In genomic region chr16:23013484-23013883, GRCh38 we compare ENCODE assay signal across 12 cellular contexts.
DNase-seq lines count a peak whose midpoint lies in the region; ATAC-seq and TF ChIP-seq lines count a peak whose summit lies in the region.
"Had no signal": no experiment of that assay in that cellular context is flagged by ENCODE, and none has a peak within 500 bp of the region (broad histone marks: within the 10 kb centered on the region; RNA-seq: fewer than 3 reads in every experiment).

No MANE protein-coding gene starts in this region.

- no peak overlapping the region for H2BK120ac ChIP-seq in H9 (ENCODE audit: low read depth, low read length, poor library complexity, severe bottlenecking)

- no peak overlapping the region for H3K9ac ChIP-seq in H9 (ENCODE audit: extremely low read depth, insufficient read length, low read length)

- H3K27ac ChIP-seq in H9 (ENCODE audit: insufficient read length, low read depth, low read length) (no peak overlapping the region), foreskin keratinocyte (no peak overlapping the region)
- H3K27ac ChIP-seq: upper lobe of right lung had no signal

- no peak overlapping the region for H3K4me2 ChIP-seq in H9 (ENCODE audit: insufficient read depth, insufficient read length, low read length)

- H2BK20ac ChIP-seq in H9 (ENCODE audit: low read depth, low read length, poor library complexity, severe bottlenecking), result no peak overlapping the region

- H3K23ac ChIP-seq in H9 (ENCODE audit: insufficient read length, low read depth, low read length), result no peak overlapping the region

- H3K9me3 Mint-ChIP-seq in H9, result no peaks in the 10 kb centered on the region
- no peaks in the 10 kb centered on the region for H3K9me3 Mint-ChIP-seq in activated CD4-positive, alpha-beta T cell treated with anti-CD3 and anti-CD28 coated beads, Interleukin-2, amount 10 ng/mL, durations not matched to agents 7 days and 5 days
- H3K9me3 Mint-ChIP-seq: activated CD4-positive, alpha-beta memory T cell treated with anti-CD3 and anti-CD28 coated beads for 36 hours had no signal

- H3K56ac ChIP-seq in H9 (ENCODE audit: insufficient read length, low read depth, low read length), result no peak overlapping the region

- no peak overlapping the region for H2BK12ac ChIP-seq in H9 (ENCODE audit: insufficient read length, low read depth, low read length)

- no peak overlapping the region for H2AK5ac ChIP-seq in H9 (ENCODE audit: insufficient read length, low read length)

- no peak overlapping the region for H4K91ac ChIP-seq in H9 (ENCODE audit: insufficient read length, low read depth, low read length)

- no peak overlapping the region for H3K14ac ChIP-seq in H9 (ENCODE audit: insufficient read depth, low read length)

- DNase-seq in BJ (ENCODE audit: low read depth), result no peak
- no peak for DNase-seq in H9
- peak; percentile 9 for DNase-seq in RKO (ENCODE audit: low spot score)
- no peak for DNase-seq in foreskin keratinocyte
- no peak for DNase-seq in activated CD4-positive, alpha-beta T cell treated with anti-CD3 and anti-CD28 coated beads, Interleukin-2, amount 10 ng/mL, durations not matched to agents 7 days and 5 days
- DNase-seq in SKM-1 treated with dmso at 0.1 percent for 144 hours (lab: John Stamatoyannopoulos, UW; ENCODE audit: unreplicated experiment), result no peak
- DNase-seq in NCI-H2171 treated with DMSO at 0.1 percent for 48 hours (lab: John Stamatoyannopoulos, UW), result no peak
- DNase-seq: activated CD4-positive, alpha-beta memory T cell treated with anti-CD3 and anti-CD28 coated beads for 36 hours; NCI-H226; SW 1271; upper lobe of right lung had no signal

- no peaks in the 10 kb centered on the region for H3K27me3 ChIP-seq in BJ (ENCODE audit: control insufficient read depth, insufficient read depth, low read length)
- H3K27me3 ChIP-seq in H9 (ENCODE audit: insufficient read depth, low read length), result no peaks in the 10 kb centered on the region
- peaks cover 9% of the 10 kb centered on the region for H3K27me3 ChIP-seq in foreskin keratinocyte

- H3K36me3 ChIP-seq in BJ (ENCODE audit: control insufficient read depth, insufficient read depth, low read length), result no peaks in the 10 kb centered on the region
- H3K36me3 ChIP-seq: upper lobe of right lung had no signal

- H4K20me1 ChIP-seq in H9 (ENCODE audit: control insufficient read depth, insufficient read depth, insufficient read length), result no peaks in the 10 kb centered on the region

- TF ChIP-seq CTCF in BJ (IDR thresholded peaks at IDR 0.05; ENCODE audit: insufficient read depth, low read depth, low read length), result peak; percentile 6; the same call in 1 of the 2 replicates
- peak; percentile 50 for TF ChIP-seq CTCF in H9 (conservative IDR thresholded peaks at IDR 0.05)
- peak; percentile 36 for TF ChIP-seq CTCF in foreskin keratinocyte (conservative IDR thresholded peaks at IDR 0.05)

- ATAC-seq in foreskin keratinocyte (no peak), GM21576 (IDR thresholded peaks at IDR 0.05; ENCODE audit: unreplicated experiment) (no peak)
- ATAC-seq: upper lobe of right lung had no signal

- peaks cover 2 to 9% of the 10 kb centered on the region in 2 experiments; a peak in 2 of 4 replicates for H3K4me1 Mint-ChIP-seq in H9
- no peaks in the 10 kb centered on the region for H3K4me1 Mint-ChIP-seq in activated CD4-positive, alpha-beta T cell treated with anti-CD3 and anti-CD28 coated beads, Interleukin-2, amount 10 ng/mL, durations not matched to agents 7 days and 5 days

- H3K4me3 Mint-ChIP-seq in H9, result no peak overlapping the region
- no peak overlapping the region for H3K4me3 Mint-ChIP-seq in activated CD4-positive, alpha-beta T cell treated with anti-CD3 and anti-CD28 coated beads, Interleukin-2, amount 10 ng/mL, durations not matched to agents 7 days and 5 days
- H3K4me3 Mint-ChIP-seq: activated CD4-positive, alpha-beta memory T cell treated with anti-CD3 and anti-CD28 coated beads for 36 hours had no signal

- no peaks in the 10 kb centered on the region for H3K4me1 ChIP-seq in H9 (ENCODE audit: insufficient read depth, low read length)
- no peaks in the 10 kb centered on the region for H3K4me1 ChIP-seq in foreskin keratinocyte
- H3K4me1 ChIP-seq: upper lobe of right lung had no signal

- no peaks in the 10 kb centered on the region for H3K23me2 ChIP-seq in H9 (ENCODE audit: insufficient read length, low read depth, low read length, poor library complexity, severe bottlenecking)

- H2BK5ac ChIP-seq in H9 (ENCODE audit: insufficient read length, low read length), result no peak overlapping the region

- no peaks in the 10 kb centered on the region for H3K79me1 ChIP-seq in H9 (ENCODE audit: insufficient read depth, low read depth, low read length, poor library complexity, severe bottlenecking)

- no CpG with 5 or more reads among the region's 1 CpG for WGBS in H9 (ENCODE audit: extremely low coverage, insufficient read length, low lambda C conversion rate)

- no peak overlapping the region for H3K4me3 ChIP-seq in BJ (ENCODE audit: low read depth, low read length)
- H3K4me3 ChIP-seq: upper lobe of right lung had no signal

- POLR2A ChIA-PET in BJ (lab: Charles Lee), result no interaction called here
- POLR2A ChIA-PET in activated CD4-positive, alpha-beta T cell treated with anti-CD3 and anti-CD28 coated beads, Interleukin-2, amount 10 ng/mL, durations not matched to agents 7 days and 5 days (lab: Charles Lee), result no interaction called here

- no peaks in the 10 kb centered on the region for H3K9me3 ChIP-seq in H9 (ENCODE audit: control insufficient read depth, low read depth, low read length)
- H3K9me3 ChIP-seq: upper lobe of right lung had no signal

- peaks cover 7% of the 10 kb centered on the region; the same call in 1 of the 2 replicates for H3K27me3 Mint-ChIP-seq in H9 (ENCODE audit: low read depth)
- peaks cover 8% of the 10 kb centered on the region for H3K27me3 Mint-ChIP-seq in activated CD4-positive, alpha-beta T cell treated with anti-CD3 and anti-CD28 coated beads, Interleukin-2, amount 10 ng/mL, durations not matched to agents 7 days and 5 days

- H3K27ac Mint-ChIP-seq in H9, result no peak overlapping the region
- no peak overlapping the region for H3K27ac Mint-ChIP-seq in activated CD4-positive, alpha-beta T cell treated with anti-CD3 and anti-CD28 coated beads, Interleukin-2, amount 10 ng/mL, durations not matched to agents 7 days and 5 days
- H3K27ac Mint-ChIP-seq: activated CD4-positive, alpha-beta memory T cell treated with anti-CD3 and anti-CD28 coated beads for 36 hours had no signal

- CTCF ChIA-PET in BJ (lab: Yijun Ruan, JAX), result no interaction called here
- CTCF ChIA-PET in activated CD4-positive, alpha-beta T cell treated with anti-CD3 and anti-CD28 coated beads, Interleukin-2, amount 10 ng/mL, durations not matched to agents 7 days and 5 days (lab: Charles Lee), result interaction anchor here (0.6 kb wide), 1 partner anchor 355 kb away, joined by 3 read pairs; no protein-coding TSS in a partner anchor

- H3K36me3 Mint-ChIP-seq in H9 (ENCODE audit: insufficient read depth in 1 of 3, low read depth in 3 of 3), result no peaks in the 10 kb centered on the region
- no peaks in the 10 kb centered on the region for H3K36me3 Mint-ChIP-seq in activated CD4-positive, alpha-beta T cell treated with anti-CD3 and anti-CD28 coated beads, Interleukin-2, amount 10 ng/mL, durations not matched to agents 7 days and 5 days (ENCODE audit: low read depth)
- H3K36me3 Mint-ChIP-seq: activated CD4-positive, alpha-beta memory T cell treated with anti-CD3 and anti-CD28 coated beads for 36 hours had no signal

- no peak overlapping the region for H3K18ac ChIP-seq in H9 (ENCODE audit: insufficient read length, low read depth, low read length)

- no peak overlapping the region for H2BK15ac ChIP-seq in H9 (ENCODE audit: low read depth, low read length)

- H3K79me2 ChIP-seq in H9 (ENCODE audit: insufficient read depth, low read length), result no peaks in the 10 kb centered on the region

- no peak overlapping the region for H3K4ac ChIP-seq in H9 (ENCODE audit: low read depth, low read length)

- H2AFZ ChIP-seq in H9 (ENCODE audit: low read length), result no peak overlapping the region

- H3T11ph ChIP-seq in H9 (ENCODE audit: low read length), result no peak overlapping the region

- H4K8ac ChIP-seq in H9 (replicated peaks; ENCODE audit: insufficient read length, low read depth, low read length), result no peak overlapping the region

- H4K5ac ChIP-seq in H9 (ENCODE audit: insufficient read length, low read depth, low read length), result no peak overlapping the region
